ENCODE assay signal across 1 cellular context in genomic region chr1:1250828-1251284, GRCh38.
TF ChIP-seq lines count a peak whose summit lies in the region.

No MANE protein-coding gene starts in this region.

TF ChIP-seq in HepG2, 621 proteins besides CTCF, POLR2A, EP300 and RAD21:
- no peak for TF ChIP-seq NFE2L1 (CRISPR knock-in tag; IDR thresholded peaks at IDR 0.05; ENCODE audit: borderline replicate concordance)
- TF ChIP-seq ZNF687 (CRISPR knock-in tag; IDR thresholded peaks at IDR 0.05): peak; percentile 13; the same call in 1 of the 2 replicates
- no peak for TF ChIP-seq ZFP82 (CRISPR knock-in tag; IDR thresholded peaks at IDR 0.05; ENCODE audit: borderline replicate concordance)
- TF ChIP-seq AGO2 (optimal IDR thresholded peaks at IDR 0.05; ENCODE audit: low read depth, low read length): peak; percentile 49
TF ChIP-seq in HepG2: peak in this region for 2.
